Comparison of ENCODE assay signal across 1 cellular context in genomic region chr9:94985649-94986048, GRCh38.
TF ChIP-seq lines count a peak whose summit lies in the region.

No MANE protein-coding gene starts in this region.

TF ChIP-seq in HepG2, 621 proteins besides CTCF, POLR2A, EP300 and RAD21 (continued from another document):
- TF ChIP-seq HNF4G (IDR thresholded peaks at IDR 0.05; ENCODE audit: borderline replicate concordance, low read depth, low read length) = no peak
- no peak for TF ChIP-seq HNF4G (CRISPR knock-in tag; IDR thresholded peaks at IDR 0.05; ENCODE audit: borderline replicate concordance, low read depth)
- no peak for TF ChIP-seq TBX3 (IDR thresholded peaks at IDR 0.05; ENCODE audit: borderline replicate concordance)
- TF ChIP-seq ZNF781 (CRISPR knock-in tag; IDR thresholded peaks at IDR 0.05; ENCODE audit: borderline replicate concordance, not compliant biosample characterization) = no peak
- TF ChIP-seq HDAC6 (IDR thresholded peaks at IDR 0.05; ENCODE audit: low read depth, low read length) = no peak
